7 cellular contexts compared by ENCODE assay signal in the genomic region with DNA sequence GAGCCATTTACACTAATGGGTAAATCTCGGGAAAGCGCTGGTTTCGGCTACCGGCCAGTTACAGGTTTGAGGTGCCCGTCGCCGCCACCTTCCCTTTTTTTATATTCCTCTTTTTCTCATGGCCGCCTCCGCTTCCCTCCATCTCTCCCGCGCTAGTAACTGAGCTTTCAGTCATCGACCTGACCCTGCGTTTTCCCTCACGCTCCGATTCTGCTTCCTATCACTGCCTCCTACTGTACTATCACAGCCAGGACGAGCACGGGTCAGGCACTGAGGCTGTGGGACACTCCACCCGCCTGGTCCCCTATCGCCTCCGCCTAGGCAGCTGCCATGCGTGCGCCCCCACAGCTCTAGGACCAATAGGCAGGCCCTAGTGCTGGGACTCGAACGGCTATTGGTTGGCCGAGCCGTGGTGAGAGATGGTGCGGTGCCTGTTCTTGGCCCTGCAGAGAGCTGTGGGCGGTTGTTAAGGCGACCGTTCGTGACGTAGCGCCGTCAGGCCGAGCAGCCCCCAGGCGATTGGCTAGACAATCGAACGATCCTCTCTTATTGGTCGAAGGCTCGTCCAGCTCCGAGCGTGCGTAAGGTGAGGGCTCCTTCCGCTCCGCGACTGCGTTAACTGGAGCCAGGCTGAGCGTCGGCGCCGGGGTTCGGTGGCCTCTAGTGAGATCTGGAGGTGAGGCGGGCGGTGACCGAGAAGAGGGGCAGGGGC.
DNase-seq lines count a peak whose midpoint lies in the region; ATAC-seq, FAIRE-seq and TF ChIP-seq lines count a peak whose summit lies in the region.

A gene (plus strand): TSS at position 596 of the 712 bp plus-strand sequence. CDS start 5,386 bp downstream, outside the sequence.

- FAIRE-seq in GM18507 (lab: Jason Lieb, UNC) = peak; percentile 99

- in situ Hi-C loops in astrocyte of the spinal cord (cut with HindIII; ENCODE audit: low sequenced_read_pairs) = no loop called here

- H3K4me3 ChIP-seq in astrocyte of the spinal cord (ENCODE audit: low read depth, low read length) = peak within 1 kb of the TSS; percentile 89
- peak within 1 kb of the TSS; percentile 91 for H3K4me3 ChIP-seq in retinal pigment epithelial cell (ENCODE audit: low read length)

- peak; percentile 27 for TF ChIP-seq CTCF in astrocyte of the spinal cord (IDR thresholded peaks at IDR 0.05; ENCODE audit: low read depth, low read length)
- TF ChIP-seq CTCF in retinal pigment epithelial cell (conservative IDR thresholded peaks at IDR 0.05; ENCODE audit: low read depth, low read length) = peak; percentile 37

- DNase-seq in GM18507 (ENCODE audit: extremely low spot score, insufficient read length, low read depth) (peak; percentile 81), NCI-H2029 treated with DMSO at 0.1 percent for 48 hours (lab: John Stamatoyannopoulos, UW) (peak; percentile 95), T1000 (lab: John Stamatoyannopoulos, UW) (peak; percentile 97), astrocyte of the spinal cord (ENCODE audit: low read depth, low spot score) (peak; percentile 99), hippocampal formation (lab: John Stamatoyannopoulos, UW) (peak; percentile 99 to 100), retinal pigment epithelial cell (ENCODE audit: low read depth) (peak; percentile 99)

- ATAC-seq in HG02981 (IDR thresholded peaks at IDR 0.05; ENCODE audit: unreplicated experiment) = peak; percentile 98

Comparison
In these comparisons a context has a peak if more than half of its experiments do, and no peak if none do; other contexts are left out.
1. Peak in every context shown above with its lines: DNase-seq, ATAC-seq and H3K4me3 ChIP-seq.